In the genomic region with DNA sequence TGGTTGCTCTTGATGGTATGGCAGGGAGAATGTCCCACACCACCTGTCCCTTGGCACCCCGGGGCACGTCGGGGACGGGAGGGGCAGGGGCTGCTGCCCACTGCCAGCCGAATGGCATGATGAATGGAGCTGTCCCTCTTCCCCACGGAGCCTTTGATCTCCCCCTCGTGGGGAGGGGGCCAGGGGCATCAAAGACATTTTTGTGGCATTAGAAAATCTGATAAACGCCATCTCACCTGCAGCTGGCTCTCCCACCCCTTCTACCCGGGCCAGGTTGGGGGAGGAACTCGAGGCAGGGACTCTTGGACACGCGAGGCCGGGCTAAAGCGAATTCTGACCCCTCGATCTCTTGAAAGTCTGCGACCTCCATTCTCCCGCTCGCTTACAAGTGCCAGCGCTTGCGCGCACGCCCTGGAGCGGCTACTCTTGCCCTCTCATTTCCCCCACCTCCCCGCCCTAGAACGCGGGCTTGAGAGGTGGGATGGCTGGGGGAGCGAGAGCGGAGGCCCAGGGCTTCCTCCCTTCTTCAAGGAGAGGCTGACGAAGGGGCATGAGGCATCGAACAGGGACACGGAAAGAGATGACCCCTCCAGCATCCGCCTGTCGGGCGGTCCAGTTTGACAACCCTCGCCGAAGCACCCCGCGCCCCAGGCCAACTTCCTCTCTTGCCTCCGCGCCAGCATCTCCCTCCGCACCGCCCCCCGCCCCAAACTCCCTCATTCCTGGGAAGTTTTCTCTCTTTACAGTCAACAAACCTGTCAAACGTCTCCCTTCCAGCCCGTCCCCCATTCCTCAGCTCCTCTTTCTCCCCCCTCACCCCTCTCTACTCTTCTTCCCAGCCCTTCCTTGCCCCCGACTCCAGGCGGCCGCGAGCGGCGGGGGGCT, we compare ENCODE assay signal across 11 cellular contexts. TPM values are rescaled to one million over a fixed set of nuclear protein-coding genes. Genes with fewer than 3 reads are reported as not detected.
DNase-seq lines count a peak whose midpoint lies in the region; ATAC-seq lines count a peak whose summit lies in the region.
"Had no signal": no experiment of that assay in that cellular context is flagged by ENCODE, and none has a peak within 500 bp of the region (broad histone marks: within the 10 kb centered on the region; RNA-seq: fewer than 3 reads in every experiment).

No MANE protein-coding gene starts in this region.

- H3K4me2 ChIP-seq in mesenchymal stem cell (ENCODE audit: low read length, poor library complexity, severe bottlenecking): peak overlapping the region; percentile 39

- H3K23ac ChIP-seq in mesenchymal stem cell (ENCODE audit: low read length in 2 of 2): peak overlapping the region in 1 of 2 experiments; percentile 26

- no peak overlapping the region for H3K4ac ChIP-seq in mesenchymal stem cell (ENCODE audit: low read depth in 1 of 2, low read length in 2 of 2)

- H2AK5ac ChIP-seq in mesenchymal stem cell (ENCODE audit: low read length, severe bottlenecking): no peak overlapping the region

- H3K4me1 ChIP-seq in mesenchymal stem cell (ENCODE audit: control insufficient read depth, insufficient read depth, low read depth, low read length) (peaks cover 21% of the 10 kb centered on the region), thymus (ENCODE audit: control insufficient read depth, insufficient read depth, low read length) (peaks cover 2% of the 10 kb centered on the region)

- no peak overlapping the region for H2BK12ac ChIP-seq in mesenchymal stem cell (ENCODE audit: low read length in 2 of 2)

- no peaks in the 10 kb centered on the region for H3K9me3 Mint-ChIP-seq in activated T-cell treated with anti-CD3 and anti-CD28 coated beads, Interleukin-2, amount 50 U/mL, for 4 hours
- H3K9me3 Mint-ChIP-seq in activated naive CD8-positive, alpha-beta T cell treated with anti-CD3 and anti-CD28 coated beads, Interleukin-2, amount 10 ng/mL, durations not matched to agents 7 days and 5 days: no peaks in the 10 kb centered on the region

- H2BK15ac ChIP-seq in mesenchymal stem cell (ENCODE audit: low read depth, poor library complexity, severe bottlenecking): peak overlapping the region; percentile 34

- no peaks in the 10 kb centered on the region for H3K79me1 ChIP-seq in mesenchymal stem cell (replicated peaks; ENCODE audit: low read length, poor library complexity, severe bottlenecking)

- no peak overlapping the region for H4K91ac ChIP-seq in mesenchymal stem cell (ENCODE audit: low read length)

- H3K27ac ChIP-seq in mesenchymal stem cell (ENCODE audit: low read length, poor library complexity, severe bottlenecking) (no peak overlapping the region), thymus (ENCODE audit: low read depth) (no peak overlapping the region)

- H3K9ac ChIP-seq in mesenchymal stem cell (ENCODE audit: low read length): no peak overlapping the region

- H3K4me1 Mint-ChIP-seq in activated T-cell treated with anti-CD3 and anti-CD28 coated beads, Interleukin-2, amount 50 U/mL, for 4 hours (ENCODE audit: low read depth): peaks cover 16% of the 10 kb centered on the region
- H3K4me1 Mint-ChIP-seq in activated naive CD8-positive, alpha-beta T cell treated with anti-CD3 and anti-CD28 coated beads, Interleukin-2, amount 10 ng/mL, durations not matched to agents 7 days and 5 days: peaks cover 10% of the 10 kb centered on the region

- no peak overlapping the region for H3K27ac Mint-ChIP-seq in activated naive CD8-positive, alpha-beta T cell treated with anti-CD3 and anti-CD28 coated beads, Interleukin-2, amount 10 ng/mL, durations not matched to agents 7 days and 5 days

- no peak overlapping the region for H4K8ac ChIP-seq in mesenchymal stem cell (ENCODE audit: low read length)

- DNase-seq in activated T-cell treated with anti-CD3 and anti-CD28 coated beads, Interleukin-2, amount 50 U/mL, for 4 hours: no peak
- no peak for DNase-seq in activated T-cell treated with anti-CD3 and anti-CD28 coated beads, Interleukin-2, amount 50 U/mL, for 48 hours
- DNase-seq in activated naive CD8-positive, alpha-beta T cell treated with anti-CD3 and anti-CD28 coated beads, Interleukin-2, amount 10 ng/mL, durations not matched to agents 7 days and 5 days: no peak
- DNase-seq in mesenchymal stem cell (no peak), COLO668 (lab: John Stamatoyannopoulos, UW; ENCODE audit: unreplicated experiment) (no peak), NCI-H2196 treated with DMSO at 0.1 percent for 48 hours (lab: John Stamatoyannopoulos, UW; ENCODE audit: unreplicated experiment) (no peak)
- DNase-seq: activated naive CD4-positive, alpha-beta T cell treated with Interleukin-2 at 50 U/mL for 16 hours; AML-193; NCI-H2107 had no signal

- H3K27me3 ChIP-seq in mesenchymal stem cell (ENCODE audit: control insufficient read depth in 1 of 2, insufficient read depth in 1 of 2, low read length in 2 of 2): peaks cover 83 to 92% of the 10 kb centered on the region in 2 experiments
- H3K27me3 ChIP-seq in thymus (ENCODE audit: control insufficient read depth, insufficient read depth): peaks cover 57% of the 10 kb centered on the region

- POLR2A ChIA-PET in activated naive CD8-positive, alpha-beta T cell treated with anti-CD3 and anti-CD28 coated beads, Interleukin-2, amount 10 ng/mL, durations not matched to agents 7 days and 5 days (lab: Charles Lee): no interaction called here

- no peaks in the 10 kb centered on the region for H3K36me3 ChIP-seq in mesenchymal stem cell (ENCODE audit: control insufficient read depth in 1 of 2, insufficient read depth in 2 of 2, low read depth in 1 of 2, low read length in 2 of 2)
- H3K36me3 ChIP-seq in thymus (ENCODE audit: control insufficient read depth, insufficient read depth): no peaks in the 10 kb centered on the region

- H3K9me3 ChIP-seq in mesenchymal stem cell (ENCODE audit: control insufficient read depth, low read length) (no peaks in the 10 kb centered on the region), thymus (ENCODE audit: control insufficient read depth) (no peaks in the 10 kb centered on the region)

- H2BK120ac ChIP-seq in mesenchymal stem cell (ENCODE audit: low read depth, low read length): no peak overlapping the region

- ATAC-seq in activated T-cell treated with anti-CD3 and anti-CD28 coated beads, Interleukin-2, amount 50 U/mL, for 4 hours: no peak
- ATAC-seq in activated naive CD8-positive, alpha-beta T cell treated with anti-CD3 and anti-CD28 coated beads, Interleukin-2, amount 10 ng/mL, durations not matched to agents 7 days and 5 days (ENCODE audit: low read depth): no peak
- ATAC-seq in HG03135 (IDR thresholded peaks at IDR 0.05; ENCODE audit: unreplicated experiment): no peak

- H3K4me3 Mint-ChIP-seq in activated T-cell treated with anti-CD3 and anti-CD28 coated beads, Interleukin-2, amount 50 U/mL, for 4 hours: peak overlapping the region; percentile 60
- H3K4me3 Mint-ChIP-seq in activated naive CD8-positive, alpha-beta T cell treated with anti-CD3 and anti-CD28 coated beads, Interleukin-2, amount 10 ng/mL, durations not matched to agents 7 days and 5 days: peak overlapping the region; percentile 37

- H3K27me3 Mint-ChIP-seq in activated T-cell treated with anti-CD3 and anti-CD28 coated beads, Interleukin-2, amount 50 U/mL, for 4 hours (ENCODE audit: low read depth): peaks cover 84% of the 10 kb centered on the region
- peaks cover 89% of the 10 kb centered on the region for H3K27me3 Mint-ChIP-seq in activated naive CD8-positive, alpha-beta T cell treated with anti-CD3 and anti-CD28 coated beads, Interleukin-2, amount 10 ng/mL, durations not matched to agents 7 days and 5 days

- H3K4me3 ChIP-seq in mesenchymal stem cell (ENCODE audit: insufficient read depth in 1 of 2, low read depth in 1 of 2, low read length in 2 of 2) (no peak overlapping the region), thymus (ENCODE audit: low read length) (peak overlapping the region; percentile 10)

- 3% methylated on average over 45 of the region's 51 CpGs for WGBS in mesenchymal stem cell
- 5% methylated on average over 51 of the region's 51 CpGs for WGBS in thymus

- no peak overlapping the region for H3K14ac ChIP-seq in mesenchymal stem cell (ENCODE audit: low read length in 2 of 2)

- no peaks in the 10 kb centered on the region for H3K36me3 Mint-ChIP-seq in activated T-cell treated with anti-CD3 and anti-CD28 coated beads, Interleukin-2, amount 50 U/mL, for 4 hours (ENCODE audit: insufficient read depth)
- H3K36me3 Mint-ChIP-seq in activated naive CD8-positive, alpha-beta T cell treated with anti-CD3 and anti-CD28 coated beads, Interleukin-2, amount 10 ng/mL, durations not matched to agents 7 days and 5 days: no peaks in the 10 kb centered on the region

- H2AFZ ChIP-seq in mesenchymal stem cell (ENCODE audit: low read depth, low read length): no peak overlapping the region

- H2BK5ac ChIP-seq in mesenchymal stem cell (ENCODE audit: low read depth, low read length, poor library complexity, severe bottlenecking): no peak overlapping the region

- H3K18ac ChIP-seq in mesenchymal stem cell (ENCODE audit: low read depth in 1 of 2, low read length in 2 of 2): no peak overlapping the region

RNA-seq across cellular contexts. Expression of a gene that starts 0.7 kb away (rescaled TPM):
- under 1 TPM in 1 of 3 donors, not detected in 2; 0.11 TPM for total RNA-seq in activated T-cell treated with anti-CD3 and anti-CD28 coated beads, Interleukin-2, amount 50 U/mL, for 4 hours
- not detected for total RNA-seq in activated naive CD8-positive, alpha-beta T cell treated with anti-CD3 and anti-CD28 coated beads, Interleukin-2, amount 10 ng/mL, durations not matched to agents 7 days and 5 days
- polyA plus RNA-seq in mesenchymal stem cell (2013, experiment 1 of 2): not detected
- polyA plus RNA-seq in mesenchymal stem cell (2013, experiment 2 of 2): not detected
- polyA plus RNA-seq in thymus: 0.34 TPM

RNA-seq across cellular contexts. Expression of a gene that starts 21.7 kb away (rescaled TPM):
- 1 to 10 TPM; 1.4 to 2.7 (median 2.3) TPM for total RNA-seq in activated T-cell treated with anti-CD3 and anti-CD28 coated beads, Interleukin-2, amount 50 U/mL, for 4 hours
- total RNA-seq in activated naive CD8-positive, alpha-beta T cell treated with anti-CD3 and anti-CD28 coated beads, Interleukin-2, amount 10 ng/mL, durations not matched to agents 7 days and 5 days: 1 to 10 TPM; 1.9 to 2.5 TPM
- not detected for polyA plus RNA-seq in mesenchymal stem cell (2013, experiment 1 of 2)
- polyA plus RNA-seq in mesenchymal stem cell (2013, experiment 2 of 2): not detected
- polyA plus RNA-seq in thymus: 1.5 TPM

RNA-seq across cellular contexts. Expression of a gene that starts 27.3 kb away (rescaled TPM):
- not detected for total RNA-seq in activated T-cell treated with anti-CD3 and anti-CD28 coated beads, Interleukin-2, amount 50 U/mL, for 4 hours
- total RNA-seq in activated naive CD8-positive, alpha-beta T cell treated with anti-CD3 and anti-CD28 coated beads, Interleukin-2, amount 10 ng/mL, durations not matched to agents 7 days and 5 days: not detected
- polyA plus RNA-seq in mesenchymal stem cell (2013, experiment 1 of 2): not detected
- polyA plus RNA-seq in mesenchymal stem cell (2013, experiment 2 of 2): not detected
- polyA plus RNA-seq in thymus: 0.07 TPM
